ENCODE assay signal across 10 cellular contexts in genomic region chr2:161136194-161136593, GRCh38. TPM values are rescaled to one million over a fixed set of nuclear protein-coding genes. Genes with fewer than 3 reads are reported as not detected.
A peak's percentile ranks its signal among the peaks of the same experiment; 100 is the strongest.
DNase-seq lines count a peak whose midpoint lies in the region; ATAC-seq and TF ChIP-seq lines count a peak whose summit lies in the region.
"Had no signal": no experiment of that assay in that cellular context is flagged by ENCODE, and none has a peak within 500 bp of the region (broad histone marks: within the 10 kb centered on the region; RNA-seq: fewer than 3 reads in every experiment).

No MANE protein-coding gene starts in this region.

- no peaks in the 10 kb centered on the region for H3K4me1 ChIP-seq in Peyer's patch

- H3K27me3 ChIP-seq in Peyer's patch = no peaks in the 10 kb centered on the region

- H3K9me3 Mint-ChIP-seq in effector memory CD8-positive, alpha-beta T cell = peaks cover 0 to 3% of the 10 kb centered on the region in 2 donors

- TF ChIP-seq CTCF in GM12864 (IDR thresholded peaks at IDR 0.05; ENCODE audit: low read depth, low read length, missing control alignments) = no peak
- no peak for TF ChIP-seq CTCF in Peyer's patch (IDR thresholded peaks at IDR 0.05)

- H3K4me3 ChIP-seq in GM12864 (ENCODE audit: low read depth, low read length) (peak overlapping the region; percentile 33; the same call in 1 of the 2 replicates), Peyer's patch (peak overlapping the region in 3 of 4 donors; percentile 37 to 44 (median 38))

- H3K9me3 ChIP-seq in Peyer's patch = no peaks in the 10 kb centered on the region

- H3K27ac ChIP-seq in Peyer's patch = peak overlapping the region; percentile 70 to 81 (median 76)
- H3K27ac ChIP-seq: RWPE1 had no signal

- TF ChIP-seq POLR2A in Peyer's patch (IDR thresholded peaks at IDR 0.05) = no peak

- no peaks in the 10 kb centered on the region for H3K27me3 Mint-ChIP-seq in effector memory CD8-positive, alpha-beta T cell

- H3K36me3 ChIP-seq in Peyer's patch = no peaks in the 10 kb centered on the region

- H3K4me3 Mint-ChIP-seq in effector memory CD8-positive, alpha-beta T cell = peak overlapping the region; percentile 85

- DNase-seq in GM12864 (ENCODE audit: low read depth) (no peak), Peyer's patch (no peak), pons (ENCODE audit: low spot score) (peak; percentile 34), NCI-H1092 treated with DMSO at 0.1 percent for 48 hours (lab: John Stamatoyannopoulos, UW) (no peak), putamen (ENCODE audit: low spot score) (no peak), HPDE6-E6E7 (ENCODE audit: extremely low spot score) (no peak)
- no peak for DNase-seq in effector memory CD8-positive, alpha-beta T cell
- DNase-seq: activated effector memory CD4-positive, alpha-beta T cell treated with Interleukin-2 at 50 U/mL for 16 hours had no signal

- H3K4me1 Mint-ChIP-seq in effector memory CD8-positive, alpha-beta T cell (ENCODE audit: low read depth in 2 of 2) = peaks cover 28 to 40% of the 10 kb centered on the region in 2 donors

- peaks cover 21% of the 10 kb centered on the region for H3K36me3 Mint-ChIP-seq in effector memory CD8-positive, alpha-beta T cell (ENCODE audit: insufficient read depth)

- peak overlapping the region; percentile 97 for H3K27ac Mint-ChIP-seq in effector memory CD8-positive, alpha-beta T cell

- ATAC-seq in effector memory CD8-positive, alpha-beta T cell (replicated peaks) = no peak
- no peak for ATAC-seq in GM21515 (IDR thresholded peaks at IDR 0.05; ENCODE audit: unreplicated experiment)

RNA-seq across cellular contexts. Expression of gene TANK, which starts 24.0 kb away (rescaled TPM):
- 10 to 100 TPM; 63.8 to 97.7 (median 88.8) TPM for total RNA-seq in Peyer's patch
